Comparison of ENCODE assay signal across 9 cellular contexts in the genomic region with DNA sequence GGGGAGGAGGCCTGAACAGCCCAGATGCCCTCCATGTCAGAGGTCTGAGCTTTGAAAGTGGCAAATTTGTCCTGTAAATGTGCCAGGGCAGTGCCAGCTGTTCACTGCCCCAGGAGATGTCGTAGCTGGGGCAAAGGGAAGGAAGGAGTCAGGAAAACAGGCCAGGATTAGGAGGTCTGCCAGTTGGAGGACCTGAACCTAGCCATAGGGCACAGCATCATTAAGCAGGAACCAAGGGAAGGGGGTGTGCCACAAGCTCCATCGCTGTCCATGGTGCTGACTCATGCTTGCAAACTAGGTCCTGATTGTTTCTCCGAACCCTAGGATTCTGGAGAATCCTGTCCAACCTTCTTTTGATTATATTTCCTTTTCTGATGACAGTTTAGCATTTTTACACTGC.
DNase-seq lines count a peak whose midpoint lies in the region; ATAC-seq, FAIRE-seq and TF ChIP-seq lines count a peak whose summit lies in the region.
"Had no signal": no experiment of that assay in that cellular context is flagged by ENCODE, and none has a peak within 500 bp of the region (broad histone marks: within the 10 kb centered on the region; RNA-seq: fewer than 3 reads in every experiment).

No MANE protein-coding gene starts in this region.

- FAIRE-seq in small intestine (lab: Jason Lieb, UNC) (no peak), GM19239 (lab: Jason Lieb, UNC) (no peak)

- H3K27ac ChIP-seq in endodermal cell (ENCODE audit: low read depth, low read length): no peak overlapping the region
- no peak overlapping the region for H3K27ac ChIP-seq in small intestine (ENCODE audit: low read depth in 1 of 2, low read length in 1 of 2)
- H3K27ac ChIP-seq: BLaER1 had no signal

- H3K36me3 ChIP-seq in endodermal cell (ENCODE audit: control insufficient read depth, insufficient read depth, low read length) (no peaks in the 10 kb centered on the region), small intestine (ENCODE audit: control insufficient read depth in 2 of 2, insufficient read depth in 2 of 2, low read length in 2 of 2) (no peaks in the 10 kb centered on the region)
- H3K36me3 ChIP-seq: BLaER1 had no signal

- WGBS in endodermal cell (ENCODE audit: insufficient coverage in 1 of 2, insufficient read length in 1 of 2), 2 experiments: 18 to 26% methylated on average over 3 of the region's 3 CpGs
- WGBS in small intestine, 3 donors: 20 to 32% (median 23%) methylated on average over 3 of the region's 3 CpGs

- no peak overlapping the region for H3K9ac ChIP-seq in endodermal cell (ENCODE audit: extremely low read depth, low read length, poor library complexity, severe bottlenecking)
- H3K9ac ChIP-seq: BLaER1 had no signal

- no peak overlapping the region for H3K4me3 Mint-ChIP-seq in endodermal cell

- H3K4me3 ChIP-seq in endodermal cell (ENCODE audit: low read length) (no peak overlapping the region), small intestine (ENCODE audit: low read depth in 1 of 2, low read length in 2 of 2) (no peak overlapping the region)
- H3K4me3 ChIP-seq: BLaER1 had no signal

- H3K4me1 Mint-ChIP-seq in endodermal cell: no peaks in the 10 kb centered on the region

- TF ChIP-seq CTCF in endodermal cell (conservative IDR thresholded peaks at IDR 0.05): no peak

- no peaks in the 10 kb centered on the region for H3K4me1 ChIP-seq in endodermal cell (ENCODE audit: control insufficient read depth, insufficient read depth, low read length)
- no peaks in the 10 kb centered on the region for H3K4me1 ChIP-seq in small intestine (ENCODE audit: control insufficient read depth in 2 of 2, insufficient read depth in 1 of 2, low read depth in 1 of 2, low read length in 1 of 2)
- H3K4me1 ChIP-seq: BLaER1 had no signal

- peak; percentile 4 to 8 for DNase-seq in activated CD4-positive, alpha-beta T cell treated with anti-CD3 and anti-CD28 coated beads for 24 hours (ENCODE audit: low read depth in 2 of 2)
- no peak for DNase-seq in activated CD4-positive, alpha-beta T cell treated with anti-CD3 and anti-CD28 coated beads for 1 hour
- DNase-seq in OCI-M1 (lab: John Stamatoyannopoulos, UW): peak; percentile 54
- DNase-seq in endodermal cell: peak; percentile 96
- DNase-seq in small intestine: peak; percentile 20
- DNase-seq in GM19239 (ENCODE audit: insufficient read length, low spot score): no peak
- no peak for DNase-seq in DMS114 treated with DMSO at 0.1 percent for 48 hours (lab: John Stamatoyannopoulos, UW; ENCODE audit: unreplicated experiment)

- peaks cover 39% of the 10 kb centered on the region for H3K27me3 Mint-ChIP-seq in endodermal cell (ENCODE audit: insufficient read depth)

- ATAC-seq in GM21390 (IDR thresholded peaks at IDR 0.05; ENCODE audit: unreplicated experiment): no peak

- H3K9me3 Mint-ChIP-seq in endodermal cell: peaks cover 2% of the 10 kb centered on the region

- no peak overlapping the region for H3K27ac Mint-ChIP-seq in endodermal cell

- H3K9me3 ChIP-seq in endodermal cell (ENCODE audit: control insufficient read depth, low read length): no peaks in the 10 kb centered on the region
- H3K9me3 ChIP-seq in small intestine (ENCODE audit: control insufficient read depth, low read depth): no peaks in the 10 kb centered on the region
- H3K9me3 ChIP-seq: BLaER1 had no signal

- H3K27me3 ChIP-seq in endodermal cell (ENCODE audit: control insufficient read depth, insufficient read depth, low read length, poor library complexity, severe bottlenecking): peaks cover 53% of the 10 kb centered on the region
- peaks cover 0 to 5% of the 10 kb centered on the region in 2 donors for H3K27me3 ChIP-seq in small intestine (ENCODE audit: control insufficient read depth in 2 of 2, insufficient read depth in 2 of 2, low read length in 2 of 2)
- H3K27me3 ChIP-seq: BLaER1 had no signal

- no peaks in the 10 kb centered on the region for H3K36me3 Mint-ChIP-seq in endodermal cell (ENCODE audit: low read depth)

Comparison
In these comparisons a context has a peak if more than half of its experiments do, and no peak if none do; other contexts are left out.
1. DNase-seq: peak in activated CD4-positive, alpha-beta T cell treated with anti-CD3 and anti-CD28 coated beads for 24 hours (2 of 2), OCI-M1 (single experiment), endodermal cell (single experiment) and small intestine (single experiment); none in activated CD4-positive, alpha-beta T cell treated with anti-CD3 and anti-CD28 coated beads for 1 hour (single experiment), GM19239 (single experiment) and DMS114 treated with DMSO at 0.1 percent for 48 hours (single experiment).